Comparison of ENCODE assay signal across 16 cellular contexts in the genomic region with DNA sequence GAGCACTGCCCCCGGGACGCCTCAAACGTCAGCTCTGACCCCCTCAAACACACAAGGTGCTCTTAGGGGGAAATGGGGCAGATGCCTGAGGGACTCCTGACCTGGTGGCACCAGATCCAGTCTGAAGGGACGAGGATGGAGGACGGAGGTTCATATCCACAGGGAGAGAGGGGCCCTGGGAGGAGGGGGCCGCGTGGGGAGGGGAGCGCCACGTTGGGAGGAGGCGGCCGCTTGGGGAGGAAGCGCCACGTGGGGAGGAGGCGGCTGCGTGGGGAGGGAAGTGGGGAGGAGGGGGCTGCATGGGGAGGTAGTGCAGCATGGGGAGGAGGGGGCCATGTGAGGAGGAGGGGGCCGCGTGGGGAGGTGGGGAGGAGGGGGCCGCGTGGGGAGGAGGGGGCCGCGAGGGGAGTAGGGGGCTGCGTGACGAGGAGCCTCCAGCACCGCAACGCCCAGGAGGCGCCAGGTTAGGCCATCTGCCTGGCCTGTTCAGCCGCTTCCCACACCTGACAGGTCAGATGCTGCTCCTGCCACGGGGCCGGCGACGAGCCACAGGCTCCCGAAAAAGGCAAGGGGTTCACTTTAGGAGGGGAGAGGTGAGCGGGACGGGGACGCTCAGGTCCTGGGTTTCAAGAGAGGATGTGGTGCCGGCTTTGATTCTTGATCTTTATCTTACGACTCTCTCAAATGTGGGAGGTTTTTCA. TPM values are rescaled to one million over a fixed set of nuclear protein-coding genes. Genes with fewer than 3 reads are reported as not detected.
A peak's percentile ranks its signal among the peaks of the same experiment; 100 is the strongest.
DNase-seq lines count a peak whose midpoint lies in the region; ATAC-seq and TF ChIP-seq lines count a peak whose summit lies in the region.
"Had no signal": no experiment of that assay in that cellular context is flagged by ENCODE, and none has a peak within 500 bp of the region (broad histone marks: within the 10 kb centered on the region; RNA-seq: fewer than 3 reads in every experiment).

No MANE protein-coding gene starts in this region.

- TF ChIP-seq CTCF in left ventricle myocardium inferior (IDR thresholded peaks at IDR 0.05; ENCODE audit: borderline replicate concordance), result no peak

- peaks cover 49% of the 10 kb centered on the region for H3K36me3 ChIP-seq in left ventricle myocardium inferior

- peaks cover 15% of the 10 kb centered on the region for H3K36me3 Mint-ChIP-seq in stimulated activated naive CD8-positive, alpha-beta T cell treated with anti-CD3 and anti-CD28 coated beads, Interleukin-15, Interleukin-2, amounts not matched to agents 100 ng/mL and 50 ng/mL, for 24 hours (ENCODE audit: low read depth)

- intact Hi-C loops in Right ventricle myocardium inferior (cut with DNase I), result no loop called here
- intact Hi-C loops in left ventricle myocardium inferior (cut with micrococcal nuclease), result no loop called here
- intact Hi-C loops in left ventricle myocardium superior (cut with micrococcal nuclease), result no loop called here

- peak overlapping the region; percentile 45 for H3K27ac Mint-ChIP-seq in stimulated activated naive CD8-positive, alpha-beta T cell treated with anti-CD3 and anti-CD28 coated beads, Interleukin-15, Interleukin-2, amounts not matched to agents 100 ng/mL and 50 ng/mL, for 24 hours

- ATAC-seq in Right ventricle myocardium inferior, result no peak
- no peak for ATAC-seq in left ventricle myocardium superior
- ATAC-seq in GM19455 (IDR thresholded peaks at IDR 0.05; ENCODE audit: unreplicated experiment), result no peak

- no peaks in the 10 kb centered on the region for H3K9me3 ChIP-seq in left ventricle myocardium inferior (replicated peaks)
- H3K9me3 ChIP-seq: vagina had no signal

- no peaks in the 10 kb centered on the region for H3K27me3 ChIP-seq in left ventricle myocardium inferior (ENCODE audit: low read depth)
- H3K27me3 ChIP-seq: vagina had no signal

- no peaks in the 10 kb centered on the region for H3K27me3 Mint-ChIP-seq in stimulated activated naive CD8-positive, alpha-beta T cell treated with anti-CD3 and anti-CD28 coated beads, Interleukin-15, Interleukin-2, amounts not matched to agents 100 ng/mL and 50 ng/mL, for 24 hours
- H3K27me3 Mint-ChIP-seq: naive B cell had no signal

- no peak overlapping the region for H3K4me3 ChIP-seq in left ventricle myocardium inferior
- H3K4me3 ChIP-seq: vagina had no signal

- H3K4me1 ChIP-seq in left ventricle myocardium inferior, result no peaks in the 10 kb centered on the region
- H3K4me1 ChIP-seq: vagina had no signal

- H3K4me1 Mint-ChIP-seq in stimulated activated naive CD8-positive, alpha-beta T cell treated with anti-CD3 and anti-CD28 coated beads, Interleukin-15, Interleukin-2, amounts not matched to agents 100 ng/mL and 50 ng/mL, for 24 hours (ENCODE audit: low read depth), result peaks cover 7% of the 10 kb centered on the region
- H3K4me1 Mint-ChIP-seq: naive B cell had no signal

- no peak overlapping the region for H3K4me3 Mint-ChIP-seq in stimulated activated naive CD8-positive, alpha-beta T cell treated with anti-CD3 and anti-CD28 coated beads, Interleukin-15, Interleukin-2, amounts not matched to agents 100 ng/mL and 50 ng/mL, for 24 hours
- H3K4me3 Mint-ChIP-seq: naive B cell had no signal

- H3K9me3 Mint-ChIP-seq in stimulated activated naive CD8-positive, alpha-beta T cell treated with anti-CD3 and anti-CD28 coated beads, Interleukin-15, Interleukin-2, amounts not matched to agents 100 ng/mL and 50 ng/mL, for 24 hours, result no peaks in the 10 kb centered on the region

- DNase-seq in Right ventricle myocardium inferior (ENCODE audit: missing footprints) (peak; percentile 53), left ventricle myocardium inferior (no peak), T-helper 1 cell (peak in 3 of 5 donors; percentile 12 to 22 (median 20)), left ventricle myocardium superior (peak; percentile 16), NCI-H2196 (lab: John Stamatoyannopoulos, UW; ENCODE audit: unreplicated experiment) (no peak), NCI-H146 treated with DMSO at 0.1 percent for 48 hours (lab: John Stamatoyannopoulos, UW; ENCODE audit: unreplicated experiment) (no peak)
- DNase-seq: activated CD4-positive, alpha-beta T cell treated with anti-CD3 and anti-CD28 coated beads, Interleukin-2, amount 50 U/mL, for 1 hour; DMS153; naive B cell; NCI-H774; RPMI8226; stimulated activated CD4-positive, alpha-beta T cell treated with anti-CD3 and anti-CD28 coated beads, Interleukin-4, amount 100 ng/mL, for 4 hours had no signal

- H3K27ac ChIP-seq in left ventricle myocardium inferior (replicated peaks), result no peak overlapping the region
- H3K27ac ChIP-seq: vagina had no signal

RNA-seq across cellular contexts. Expression of a gene that starts 36.7 kb away (rescaled TPM):
- total RNA-seq in Right ventricle myocardium inferior, result 0.32 TPM
- 0.33 TPM for total RNA-seq in left ventricle myocardium inferior
- total RNA-seq in left ventricle myocardium superior, result 0.37 TPM
- total RNA-seq: H4, vagina had no signal

Comparison
In these comparisons a context has a peak if more than half of its experiments do, and no peak if none do; other contexts are left out.
1. DNase-seq: peak in Right ventricle myocardium inferior (single experiment), T-helper 1 cell (3 of 5) and left ventricle myocardium superior (single experiment); none in left ventricle myocardium inferior (single experiment), NCI-H2196 (single experiment) and NCI-H146 treated with DMSO at 0.1 percent for 48 hours (single experiment).